ENCODE assay signal across 1 cellular context in the genomic region with DNA sequence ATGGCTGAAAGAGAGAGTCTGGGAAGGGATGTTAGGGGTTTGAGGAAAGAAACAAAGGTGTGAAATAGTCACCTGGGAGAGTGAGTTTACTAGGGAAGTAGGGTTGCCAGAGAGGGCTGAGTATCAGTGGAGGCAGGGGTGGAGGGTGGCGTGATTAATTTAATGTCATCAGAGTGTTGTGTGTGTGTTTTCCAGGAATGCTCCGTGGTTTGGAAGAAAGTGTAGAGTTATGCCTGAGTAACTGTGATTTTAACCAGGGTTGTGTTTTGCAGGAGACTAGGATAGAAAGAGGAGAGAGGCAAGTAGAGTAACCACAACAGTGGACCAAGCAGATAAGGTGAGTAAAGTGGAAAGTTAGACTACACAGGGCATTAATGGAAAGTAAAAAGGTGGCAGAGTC.
TF ChIP-seq lines count a peak whose summit lies in the region.

No MANE protein-coding gene starts in this region.

TF ChIP-seq in endothelial cell of umbilical vein, 7 proteins besides CTCF, POLR2A, EP300 and RAD21:
- TF ChIP-seq MYC (IDR thresholded peaks at IDR 0.05; ENCODE audit: low read depth, low read length) (no peak), GATA2 (IDR thresholded peaks at IDR 0.05; ENCODE audit: insufficient read depth, insufficient read length, low read depth, low read length) (no peak), FOS (IDR thresholded peaks at IDR 0.05; ENCODE audit: borderline replicate concordance, insufficient read depth, low read length) (no peak), JUN (IDR thresholded peaks at IDR 0.05; ENCODE audit: borderline replicate concordance, insufficient read depth, insufficient read length, low read depth) (no peak), POLR2AphosphoS5 (IDR thresholded peaks at IDR 0.05; ENCODE audit: insufficient read depth, low read depth, low read length) (no peak), EZH2 (IDR thresholded peaks at IDR 0.05; ENCODE audit: borderline replicate concordance, low read depth, low read length, severe bottlenecking) (no peak)
- TF ChIP-seq, protein P1, sequence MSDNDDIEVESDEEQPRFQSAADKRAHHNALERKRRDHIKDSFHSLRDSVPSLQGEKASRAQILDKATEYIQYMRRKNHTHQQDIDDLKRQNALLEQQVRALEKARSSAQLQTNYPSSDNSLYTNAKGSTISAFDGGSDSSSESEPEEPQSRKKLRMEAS (IDR thresholded peaks at IDR 0.05; ENCODE audit: insufficient read depth, insufficient read length), result no peak
